1 cellular context compared by ENCODE assay signal in the genomic region with DNA sequence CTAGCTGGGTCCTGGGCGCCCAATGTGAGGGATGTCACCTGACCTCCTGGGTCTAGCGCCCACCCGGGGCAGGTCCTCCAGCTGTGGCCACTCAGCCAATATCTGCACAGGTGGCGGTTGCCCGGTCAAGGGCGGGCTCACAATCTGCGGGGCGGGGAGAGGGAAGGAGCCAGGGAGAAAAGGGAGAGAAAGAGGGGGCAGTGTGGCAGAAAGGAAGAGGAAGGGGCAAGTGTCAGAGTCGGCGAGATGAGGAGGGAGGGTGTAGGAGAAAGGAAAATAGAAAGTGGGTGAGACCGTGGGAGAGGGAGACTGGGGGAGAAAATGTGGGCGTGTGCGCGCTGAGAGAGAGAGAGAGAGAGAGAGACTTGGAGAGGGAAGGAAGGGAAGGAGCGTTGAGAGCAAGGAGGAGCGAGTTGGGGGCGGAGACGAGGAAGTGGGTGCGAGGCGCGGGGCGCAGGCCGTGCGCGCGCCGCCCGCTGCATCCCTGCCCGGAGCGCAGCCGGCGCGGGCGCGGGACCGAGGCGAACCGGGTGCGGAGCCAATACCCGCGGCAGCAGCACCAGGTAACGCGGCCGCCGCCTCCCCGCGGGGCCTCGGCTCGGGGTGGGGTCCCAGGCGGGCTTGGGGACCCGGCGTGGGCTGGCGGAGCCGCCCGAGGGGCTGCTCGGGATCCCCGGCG.
TF ChIP-seq lines count a peak whose summit lies in the region.

A gene with protein sequence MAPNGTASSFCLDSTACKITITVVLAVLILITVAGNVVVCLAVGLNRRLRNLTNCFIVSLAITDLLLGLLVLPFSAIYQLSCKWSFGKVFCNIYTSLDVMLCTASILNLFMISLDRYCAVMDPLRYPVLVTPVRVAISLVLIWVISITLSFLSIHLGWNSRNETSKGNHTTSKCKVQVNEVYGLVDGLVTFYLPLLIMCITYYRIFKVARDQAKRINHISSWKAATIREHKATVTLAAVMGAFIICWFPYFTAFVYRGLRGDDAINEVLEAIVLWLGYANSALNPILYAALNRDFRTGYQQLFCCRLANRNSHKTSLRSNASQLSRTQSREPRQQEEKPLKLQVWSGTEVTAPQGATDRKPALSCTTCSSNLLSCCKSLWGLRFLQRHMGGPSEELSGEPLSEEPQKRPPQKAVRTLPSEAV (plus strand): TSS at position 479 of the 679 bp plus-strand sequence. CDS start 25,163 bp downstream, outside the sequence.

TF ChIP-seq in HEK293, 187 proteins besides CTCF, POLR2A, EP300 and RAD21 (continued from another document and continues in another):
- TF ChIP-seq ZNF133 (tag by site-specific recombination; IDR thresholded peaks at IDR 0.05) (peak; percentile 31; the same call in 1 of the 2 replicates), ZNF114 (tag by site-specific recombination; IDR thresholded peaks at IDR 0.05) (no peak), ZSCAN30 (tag by site-specific recombination; IDR thresholded peaks at IDR 0.05) (no peak), IKZF3 (tag by site-specific recombination; IDR thresholded peaks at IDR 0.05) (no peak), GFI1B (tag by site-specific recombination; IDR thresholded peaks at IDR 0.05) (no peak), KLF9 (tag by site-specific recombination; IDR thresholded peaks at IDR 0.05; ENCODE audit: low read depth) (peak; percentile 82), KLF1 (tag by site-specific recombination; IDR thresholded peaks at IDR 0.05) (peak; percentile 82), GLIS2 (tag by site-specific recombination; IDR thresholded peaks at IDR 0.05) (peak; percentile 65), ZNF624 (tag by site-specific recombination; IDR thresholded peaks at IDR 0.05) (no peak), ZNF785 (tag by site-specific recombination; IDR thresholded peaks at IDR 0.05) (no peak), OSR2 (tag by site-specific recombination; IDR thresholded peaks at IDR 0.05) (no peak), ZNF610 (tag by site-specific recombination; IDR thresholded peaks at IDR 0.05; ENCODE audit: borderline replicate concordance) (peak; percentile 32; the same call in 1 of the 2 replicates), ZNF623 (tag by site-specific recombination; IDR thresholded peaks at IDR 0.05) (no peak), ZEB2 (tag by site-specific recombination; IDR thresholded peaks at IDR 0.05) (no peak), ZSCAN16 (tag by site-specific recombination; IDR thresholded peaks at IDR 0.05) (no peak), ZNF529 (tag by site-specific recombination; IDR thresholded peaks at IDR 0.05; ENCODE audit: insufficient replicate concordance) (no peak), ZNF112 (tag by site-specific recombination; IDR thresholded peaks at IDR 0.05) (no peak), REPIN1 (tag by site-specific recombination; IDR thresholded peaks at IDR 0.05; ENCODE audit: low read depth) (no peak), ZNF121 (tag by site-specific recombination; IDR thresholded peaks at IDR 0.05) (no peak), ZNF292 (tag by site-specific recombination; IDR thresholded peaks at IDR 0.05; ENCODE audit: borderline replicate concordance, low read depth) (no peak), ZNF555 (tag by site-specific recombination; conservative IDR thresholded peaks at IDR 0.05) (no peak), ZXDB (tag by site-specific recombination; IDR thresholded peaks at IDR 0.05) (no peak), SP7 (tag by site-specific recombination; IDR thresholded peaks at IDR 0.05) (peak; percentile 54; the same call in 1 of the 2 replicates), ZNF701 (tag by site-specific recombination; IDR thresholded peaks at IDR 0.05) (no peak), ZNF366 (tag by site-specific recombination; conservative IDR thresholded peaks at IDR 0.05) (peak; percentile 76), ZNF514 (tag by site-specific recombination; IDR thresholded peaks at IDR 0.05) (no peak), HOXA7 (CRISPR knock-in tag; IDR thresholded peaks at IDR 0.05; ENCODE audit: borderline replicate concordance) (no peak), ZNF549 (tag by site-specific recombination; IDR thresholded peaks at IDR 0.05) (no peak), ZNF670 (tag by site-specific recombination; IDR thresholded peaks at IDR 0.05; ENCODE audit: low read depth) (no peak), ZNF423 (tag by site-specific recombination; IDR thresholded peaks at IDR 0.05) (0 out of 2 replicates have a peak, but pooled peaks have one; percentile 30)
- TF ChIP-seq, protein P1, sequence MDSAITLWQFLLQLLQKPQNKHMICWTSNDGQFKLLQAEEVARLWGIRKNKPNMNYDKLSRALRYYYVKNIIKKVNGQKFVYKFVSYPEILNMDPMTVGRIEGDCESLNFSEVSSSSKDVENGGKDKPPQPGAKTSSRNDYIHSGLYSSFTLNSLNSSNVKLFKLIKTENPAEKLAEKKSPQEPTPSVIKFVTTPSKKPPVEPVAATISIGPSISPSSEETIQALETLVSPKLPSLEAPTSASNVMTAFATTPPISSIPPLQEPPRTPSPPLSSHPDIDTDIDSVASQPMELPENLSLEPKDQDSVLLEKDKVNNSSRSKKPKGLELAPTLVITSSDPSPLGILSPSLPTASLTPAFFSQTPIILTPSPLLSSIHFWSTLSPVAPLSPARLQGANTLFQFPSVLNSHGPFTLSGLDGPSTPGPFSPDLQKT (IDR thresholded peaks at IDR 0.05; ENCODE audit: borderline replicate concordance, low read depth, low read length): no peak
- TF ChIP-seq, protein P2, sequence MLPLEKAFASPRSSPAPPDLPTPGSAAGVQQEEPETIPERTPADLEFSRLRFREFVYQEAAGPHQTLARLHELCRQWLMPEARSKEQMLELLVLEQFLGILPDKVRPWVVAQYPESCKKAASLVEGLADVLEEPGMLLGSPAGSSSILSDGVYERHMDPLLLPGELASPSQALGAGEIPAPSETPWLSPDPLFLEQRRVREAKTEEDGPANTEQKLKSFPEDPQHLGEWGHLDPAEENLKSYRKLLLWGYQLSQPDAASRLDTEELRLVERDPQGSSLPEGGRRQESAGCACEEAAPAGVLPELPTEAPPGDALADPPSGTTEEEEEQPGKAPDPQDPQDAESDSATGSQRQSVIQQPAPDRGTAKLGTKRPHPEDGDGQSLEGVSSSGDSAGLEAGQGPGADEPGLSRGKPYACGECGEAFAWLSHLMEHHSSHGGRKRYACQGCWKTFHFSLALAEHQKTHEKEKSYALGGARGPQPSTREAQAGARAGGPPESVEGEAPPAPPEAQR (tag by site-specific recombination; IDR thresholded peaks at IDR 0.05): no peak; the same call in 1 of the 2 replicates
- TF ChIP-seq, protein P3, sequence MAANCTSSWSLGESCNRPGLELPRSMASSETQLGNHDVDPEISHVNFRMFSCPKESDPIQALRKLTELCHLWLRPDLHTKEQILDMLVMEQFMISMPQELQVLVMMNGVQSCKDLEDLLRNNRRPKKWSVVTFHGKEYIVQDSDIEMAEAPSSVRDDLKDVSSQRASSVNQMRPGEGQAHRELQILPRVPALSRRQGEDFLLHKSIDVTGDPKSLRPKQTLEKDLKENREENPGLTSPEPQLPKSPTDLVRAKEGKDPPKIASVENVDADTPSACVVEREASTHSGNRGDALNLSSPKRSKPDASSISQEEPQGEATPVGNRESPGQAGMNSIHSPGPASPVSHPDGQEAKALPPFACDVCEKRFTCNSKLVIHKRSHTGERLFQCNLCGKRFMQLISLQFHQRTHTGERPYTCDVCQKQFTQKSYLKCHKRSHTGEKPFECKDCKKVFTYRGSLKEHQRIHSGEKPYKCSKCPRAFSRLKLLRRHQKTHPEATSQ (tag by site-specific recombination; IDR thresholded peaks at IDR 0.05): peak; percentile 57; the same call in 1 of the 2 replicates
- TF ChIP-seq, protein P4, sequence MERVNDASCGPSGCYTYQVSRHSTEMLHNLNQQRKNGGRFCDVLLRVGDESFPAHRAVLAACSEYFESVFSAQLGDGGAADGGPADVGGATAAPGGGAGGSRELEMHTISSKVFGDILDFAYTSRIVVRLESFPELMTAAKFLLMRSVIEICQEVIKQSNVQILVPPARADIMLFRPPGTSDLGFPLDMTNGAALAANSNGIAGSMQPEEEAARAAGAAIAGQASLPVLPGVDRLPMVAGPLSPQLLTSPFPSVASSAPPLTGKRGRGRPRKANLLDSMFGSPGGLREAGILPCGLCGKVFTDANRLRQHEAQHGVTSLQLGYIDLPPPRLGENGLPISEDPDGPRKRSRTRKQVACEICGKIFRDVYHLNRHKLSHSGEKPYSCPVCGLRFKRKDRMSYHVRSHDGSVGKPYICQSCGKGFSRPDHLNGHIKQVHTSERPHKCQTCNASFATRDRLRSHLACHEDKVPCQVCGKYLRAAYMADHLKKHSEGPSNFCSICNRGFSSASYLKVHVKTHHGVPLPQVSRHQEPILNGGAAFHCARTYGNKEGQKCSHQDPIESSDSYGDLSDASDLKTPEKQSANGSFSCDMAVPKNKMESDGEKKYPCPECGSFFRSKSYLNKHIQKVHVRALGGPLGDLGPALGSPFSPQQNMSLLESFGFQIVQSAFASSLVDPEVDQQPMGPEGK (tag by site-specific recombination; IDR thresholded peaks at IDR 0.05): peak; percentile 85
- TF ChIP-seq, protein P5, sequence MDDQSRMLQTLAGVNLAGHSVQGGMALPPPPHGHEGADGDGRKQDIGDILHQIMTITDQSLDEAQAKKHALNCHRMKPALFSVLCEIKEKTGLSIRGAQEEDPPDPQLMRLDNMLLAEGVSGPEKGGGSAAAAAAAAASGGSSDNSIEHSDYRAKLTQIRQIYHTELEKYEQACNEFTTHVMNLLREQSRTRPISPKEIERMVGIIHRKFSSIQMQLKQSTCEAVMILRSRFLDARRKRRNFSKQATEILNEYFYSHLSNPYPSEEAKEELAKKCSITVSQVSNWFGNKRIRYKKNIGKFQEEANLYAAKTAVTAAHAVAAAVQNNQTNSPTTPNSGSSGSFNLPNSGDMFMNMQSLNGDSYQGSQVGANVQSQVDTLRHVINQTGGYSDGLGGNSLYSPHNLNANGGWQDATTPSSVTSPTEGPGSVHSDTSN (CRISPR knock-in tag; IDR thresholded peaks at IDR 0.05): no peak
- TF ChIP-seq, protein P6, sequence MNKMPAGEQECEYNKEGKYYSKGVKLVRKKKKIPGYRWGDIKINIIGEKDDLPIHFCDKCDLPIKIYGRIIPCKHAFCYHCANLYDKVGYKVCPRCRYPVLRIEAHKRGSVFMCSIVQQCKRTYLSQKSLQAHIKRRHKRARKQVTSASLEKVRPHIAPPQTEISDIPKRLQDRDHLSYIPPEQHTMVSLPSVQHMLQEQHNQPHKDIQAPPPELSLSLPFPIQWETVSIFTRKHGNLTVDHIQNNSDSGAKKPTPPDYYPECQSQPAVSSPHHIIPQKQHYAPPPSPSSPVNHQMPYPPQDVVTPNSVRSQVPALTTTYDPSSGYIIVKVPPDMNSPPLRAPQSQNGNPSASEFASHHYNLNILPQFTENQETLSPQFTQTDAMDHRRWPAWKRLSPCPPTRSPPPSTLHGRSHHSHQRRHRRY (tag by site-specific recombination; IDR thresholded peaks at IDR 0.05): no peak
- TF ChIP-seq, protein P7, sequence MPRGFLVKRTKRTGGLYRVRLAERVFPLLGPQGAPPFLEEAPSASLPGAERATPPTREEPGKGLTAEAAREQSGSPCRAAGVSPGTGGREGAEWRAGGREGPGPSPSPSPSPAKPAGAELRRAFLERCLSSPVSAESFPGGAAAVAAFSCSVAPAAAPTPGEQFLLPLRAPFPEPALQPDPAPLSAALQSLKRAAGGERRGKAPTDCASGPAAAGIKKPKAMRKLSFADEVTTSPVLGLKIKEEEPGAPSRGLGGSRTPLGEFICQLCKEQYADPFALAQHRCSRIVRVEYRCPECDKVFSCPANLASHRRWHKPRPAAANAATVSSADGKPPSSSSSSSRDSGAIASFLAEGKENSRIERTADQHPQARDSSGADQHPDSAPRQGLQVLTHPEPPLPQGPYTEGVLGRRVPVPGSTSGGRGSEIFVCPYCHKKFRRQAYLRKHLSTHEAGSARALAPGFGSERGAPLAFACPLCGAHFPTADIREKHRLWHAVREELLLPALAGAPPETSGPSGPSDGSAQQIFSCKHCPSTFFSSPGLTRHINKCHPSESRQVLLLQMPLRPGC (tag by site-specific recombination; IDR thresholded peaks at IDR 0.05): no peak
- TF ChIP-seq, protein P8, sequence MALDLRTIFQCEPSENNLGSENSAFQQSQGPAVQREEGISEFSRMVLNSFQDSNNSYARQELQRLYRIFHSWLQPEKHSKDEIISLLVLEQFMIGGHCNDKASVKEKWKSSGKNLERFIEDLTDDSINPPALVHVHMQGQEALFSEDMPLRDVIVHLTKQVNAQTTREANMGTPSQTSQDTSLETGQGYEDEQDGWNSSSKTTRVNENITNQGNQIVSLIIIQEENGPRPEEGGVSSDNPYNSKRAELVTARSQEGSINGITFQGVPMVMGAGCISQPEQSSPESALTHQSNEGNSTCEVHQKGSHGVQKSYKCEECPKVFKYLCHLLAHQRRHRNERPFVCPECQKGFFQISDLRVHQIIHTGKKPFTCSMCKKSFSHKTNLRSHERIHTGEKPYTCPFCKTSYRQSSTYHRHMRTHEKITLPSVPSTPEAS (tag by site-specific recombination; IDR thresholded peaks at IDR 0.05): no peak
- TF ChIP-seq, protein P9, sequence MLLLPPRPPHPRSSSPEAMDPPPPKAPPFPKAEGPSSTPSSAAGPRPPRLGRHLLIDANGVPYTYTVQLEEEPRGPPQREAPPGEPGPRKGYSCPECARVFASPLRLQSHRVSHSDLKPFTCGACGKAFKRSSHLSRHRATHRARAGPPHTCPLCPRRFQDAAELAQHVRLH (tag by site-specific recombination; IDR thresholded peaks at IDR 0.05): no peak
- TF ChIP-seq, protein P10, sequence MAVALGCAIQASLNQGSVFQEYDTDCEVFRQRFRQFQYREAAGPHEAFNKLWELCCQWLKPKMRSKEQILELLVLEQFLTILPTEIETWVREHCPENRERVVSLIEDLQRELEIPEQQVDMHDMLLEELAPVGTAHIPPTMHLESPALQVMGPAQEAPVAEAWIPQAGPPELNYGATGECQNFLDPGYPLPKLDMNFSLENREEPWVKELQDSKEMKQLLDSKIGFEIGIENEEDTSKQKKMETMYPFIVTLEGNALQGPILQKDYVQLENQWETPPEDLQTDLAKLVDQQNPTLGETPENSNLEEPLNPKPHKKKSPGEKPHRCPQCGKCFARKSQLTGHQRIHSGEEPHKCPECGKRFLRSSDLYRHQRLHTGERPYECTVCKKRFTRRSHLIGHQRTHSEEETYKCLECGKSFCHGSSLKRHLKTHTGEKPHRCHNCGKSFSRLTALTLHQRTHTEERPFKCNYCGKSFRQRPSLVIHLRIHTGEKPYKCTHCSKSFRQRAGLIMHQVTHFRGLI (tag by site-specific recombination; IDR thresholded peaks at IDR 0.05): no peak
- TF ChIP-seq, protein P11, sequence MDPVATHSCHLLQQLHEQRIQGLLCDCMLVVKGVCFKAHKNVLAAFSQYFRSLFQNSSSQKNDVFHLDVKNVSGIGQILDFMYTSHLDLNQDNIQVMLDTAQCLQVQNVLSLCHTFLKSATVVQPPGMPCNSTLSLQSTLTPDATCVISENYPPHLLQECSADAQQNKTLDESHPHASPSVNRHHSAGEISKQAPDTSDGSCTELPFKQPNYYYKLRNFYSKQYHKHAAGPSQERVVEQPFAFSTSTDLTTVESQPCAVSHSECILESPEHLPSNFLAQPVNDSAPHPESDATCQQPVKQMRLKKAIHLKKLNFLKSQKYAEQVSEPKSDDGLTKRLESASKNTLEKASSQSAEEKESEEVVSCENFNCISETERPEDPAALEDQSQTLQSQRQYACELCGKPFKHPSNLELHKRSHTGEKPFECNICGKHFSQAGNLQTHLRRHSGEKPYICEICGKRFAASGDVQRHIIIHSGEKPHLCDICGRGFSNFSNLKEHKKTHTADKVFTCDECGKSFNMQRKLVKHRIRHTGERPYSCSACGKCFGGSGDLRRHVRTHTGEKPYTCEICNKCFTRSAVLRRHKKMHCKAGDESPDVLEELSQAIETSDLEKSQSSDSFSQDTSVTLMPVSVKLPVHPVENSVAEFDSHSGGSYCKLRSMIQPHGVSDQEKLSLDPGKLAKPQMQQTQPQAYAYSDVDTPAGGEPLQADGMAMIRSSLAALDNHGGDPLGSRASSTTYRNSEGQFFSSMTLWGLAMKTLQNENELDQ (tag by site-specific recombination; IDR thresholded peaks at IDR 0.05; ENCODE audit: low read depth): no peak
